In the genomic region with DNA sequence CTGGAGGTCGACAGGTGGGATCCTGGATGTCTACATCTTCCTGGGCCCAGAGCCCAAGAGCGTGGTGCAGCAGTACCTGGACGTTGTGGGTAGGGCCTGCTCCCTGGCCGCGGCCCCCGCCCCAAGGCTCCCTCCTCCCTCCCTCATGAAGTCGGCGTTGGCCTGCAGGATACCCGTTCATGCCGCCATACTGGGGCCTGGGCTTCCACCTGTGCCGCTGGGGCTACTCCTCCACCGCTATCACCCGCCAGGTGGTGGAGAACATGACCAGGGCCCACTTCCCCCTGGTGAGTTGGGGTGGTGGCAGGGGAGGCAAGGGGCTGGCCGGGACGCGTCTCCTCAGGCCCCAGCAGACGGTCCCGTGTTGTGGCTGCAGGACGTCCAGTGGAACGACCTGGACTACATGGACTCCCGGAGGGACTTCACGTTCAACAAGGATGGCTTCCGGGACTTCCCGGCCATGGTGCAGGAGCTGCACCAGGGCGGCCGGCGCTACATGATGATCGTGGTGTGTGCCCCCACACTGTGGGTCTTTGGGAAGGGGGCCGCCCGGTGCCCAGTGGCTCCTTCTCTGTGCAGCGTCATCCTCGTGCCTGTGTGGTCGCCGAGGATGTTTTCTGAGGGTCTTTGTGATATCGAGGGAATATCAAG, we compare ENCODE assay signal across 1 cellular context.
TF ChIP-seq lines count a peak whose summit lies in the region.

No MANE protein-coding gene starts in this region.

TF ChIP-seq in HepG2, 621 proteins besides CTCF, POLR2A, EP300 and RAD21 (continued from another document):
- TF ChIP-seq, protein P1, sequence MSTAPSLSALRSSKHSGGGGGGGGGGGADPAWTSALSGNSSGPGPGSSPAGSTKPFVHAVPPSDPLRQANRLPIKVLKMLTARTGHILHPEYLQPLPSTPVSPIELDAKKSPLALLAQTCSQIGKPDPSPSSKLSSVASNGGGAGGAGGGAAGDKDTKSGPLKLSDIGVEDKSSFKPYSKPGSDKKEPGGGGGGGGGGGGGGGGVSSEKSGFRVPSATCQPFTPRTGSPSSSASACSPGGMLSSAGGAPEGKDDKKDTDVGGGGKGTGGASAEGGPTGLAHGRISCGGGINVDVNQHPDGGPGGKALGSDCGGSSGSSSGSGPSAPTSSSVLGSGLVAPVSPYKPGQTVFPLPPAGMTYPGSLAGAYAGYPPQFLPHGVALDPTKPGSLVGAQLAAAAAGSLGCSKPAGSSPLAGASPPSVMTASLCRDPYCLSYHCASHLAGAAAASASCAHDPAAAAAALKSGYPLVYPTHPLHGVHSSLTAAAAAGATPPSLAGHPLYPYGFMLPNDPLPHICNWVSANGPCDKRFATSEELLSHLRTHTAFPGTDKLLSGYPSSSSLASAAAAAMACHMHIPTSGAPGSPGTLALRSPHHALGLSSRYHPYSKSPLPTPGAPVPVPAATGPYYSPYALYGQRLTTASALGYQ (CRISPR knock-in tag; IDR thresholded peaks at IDR 0.05) = no peak
- TF ChIP-seq NFKB2 (CRISPR knock-in tag; IDR thresholded peaks at IDR 0.05; ENCODE audit: borderline replicate concordance) (0 out of 2 replicates have a peak, but pooled peaks have one; percentile 33), ETV6 (CRISPR knock-in tag; conservative IDR thresholded peaks at IDR 0.05) (no peak)
